ENCODE assay signal across 13 cellular contexts in the genomic region with DNA sequence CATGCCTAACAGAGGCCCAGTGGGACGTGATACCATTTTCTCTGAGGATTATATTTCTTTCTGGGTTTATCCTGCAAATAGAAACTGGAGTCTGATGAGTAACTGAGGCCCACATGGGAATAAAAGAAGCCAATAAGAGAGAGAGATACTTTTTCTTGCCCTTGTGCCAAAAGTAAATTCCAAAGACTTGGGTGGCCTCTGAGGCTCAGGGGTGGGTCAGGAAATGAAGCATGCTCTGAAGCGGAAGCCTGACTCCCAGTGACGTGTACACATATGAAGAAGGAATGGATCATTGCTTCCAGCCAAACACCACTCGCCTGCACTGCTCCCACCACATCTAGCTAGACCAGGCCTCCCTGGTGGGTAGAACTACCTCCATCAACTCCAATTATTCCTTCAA.
A peak's percentile ranks its signal among the peaks of the same experiment; 100 is the strongest.
DNase-seq lines count a peak whose midpoint lies in the region; ATAC-seq, FAIRE-seq and TF ChIP-seq lines count a peak whose summit lies in the region.
"Had no signal": no experiment of that assay in that cellular context is flagged by ENCODE, and none has a peak within 500 bp of the region (broad histone marks: within the 10 kb centered on the region; RNA-seq: fewer than 3 reads in every experiment).

No MANE protein-coding gene starts in this region.

- H3K9me3 Mint-ChIP-seq in chondrocyte (ENCODE audit: low read depth) = no peaks in the 10 kb centered on the region
- H3K9me3 Mint-ChIP-seq: activated CD4-positive, alpha-beta memory T cell treated with anti-CD3 and anti-CD28 coated beads, Interleukin-2, amount 10 ng/mL, durations not matched to agents 7 days and 5 days; natural killer cell treated with Interleukin-12 subunit alpha and Interleukin-12 subunit beta and Interleukin-15 and Interleukin-18, amount 100 ng/mL, for 72 hours had no signal

- peak overlapping the region; percentile 68 to 78 for H3K27ac ChIP-seq in A549
- H3K27ac ChIP-seq: tibial artery had no signal

- H3K4me3 ChIP-seq in A549 (no peak overlapping the region), kidney epithelial cell (ENCODE audit: low read depth, low read length) (no peak overlapping the region)
- H3K4me3 ChIP-seq: tibial artery had no signal

- H3K36me3 Mint-ChIP-seq in chondrocyte (ENCODE audit: low read depth) = no peaks in the 10 kb centered on the region
- H3K36me3 Mint-ChIP-seq: natural killer cell treated with Interleukin-12 subunit alpha and Interleukin-12 subunit beta and Interleukin-15 and Interleukin-18, amount 100 ng/mL, for 72 hours had no signal

- H3K4me2 ChIP-seq in A549 = no peak overlapping the region

- TF ChIP-seq CTCF in A549 (IDR thresholded peaks at IDR 0.05) (no peak), chondrocyte (IDR thresholded peaks at IDR 0.05) (no peak), kidney epithelial cell (IDR thresholded peaks at IDR 0.05; ENCODE audit: insufficient read depth, low read length, poor library complexity, severe bottlenecking) (no peak)

- no peak for FAIRE-seq in A549 (lab: Jason Lieb, UNC)

- H3K4me1 ChIP-seq in A549 = peaks cover 26% of the 10 kb centered on the region

- no peaks in the 10 kb centered on the region for H3K27me3 ChIP-seq in kidney epithelial cell (ENCODE audit: control insufficient read depth, insufficient read depth, low read length)
- H3K27me3 ChIP-seq: BE2C had no signal

- POLR2A ChIA-PET in A549 (lab: Yijun Ruan, JAX) = no interaction called here

- H3K4me3 Mint-ChIP-seq in chondrocyte (ENCODE audit: unreplicated experiment) = no peak overlapping the region
- H3K4me3 Mint-ChIP-seq: activated CD4-positive, alpha-beta memory T cell treated with anti-CD3 and anti-CD28 coated beads, Interleukin-2, amount 10 ng/mL, durations not matched to agents 7 days and 5 days; natural killer cell treated with Interleukin-12 subunit alpha and Interleukin-12 subunit beta and Interleukin-15 and Interleukin-18, amount 100 ng/mL, for 72 hours had no signal

- ATAC-seq in A549 = peak; percentile 23 to 68; a peak in 3 of 6 replicates

- H3K4me1 Mint-ChIP-seq in chondrocyte (ENCODE audit: low read depth) = peaks cover 32% of the 10 kb centered on the region
- H3K4me1 Mint-ChIP-seq: activated CD4-positive, alpha-beta memory T cell treated with anti-CD3 and anti-CD28 coated beads, Interleukin-2, amount 10 ng/mL, durations not matched to agents 7 days and 5 days had no signal

- CTCF ChIA-PET in A549 (lab: Yijun Ruan, JAX) = no interaction called here

- no peak for TF ChIP-seq POLR2A in A549 (IDR thresholded peaks at IDR 0.05; ENCODE audit: low read length)

- WGBS in A549 (ENCODE audit: missing lambda C conversion rate) = 21% methylated on average over 4 of the region's 4 CpGs

- TF ChIP-seq EP300 in A549 (IDR thresholded peaks at IDR 0.05) = peak in 1 of 2 experiments; percentile 54; a peak in 3 of 5 replicates

- peak in 1 of 2 experiments; percentile 72 for DNase-seq in A549 (ENCODE audit: low read depth in 1 of 2, low spot score in 1 of 2)
- DNase-seq in HT1080 (ENCODE audit: low read depth) = peak; percentile 98
- no peak for DNase-seq in chondrocyte (ENCODE audit: low spot score)
- peak; percentile 84 for DNase-seq in kidney epithelial cell (ENCODE audit: low read depth)
- DNase-seq in NCI-H1417 (lab: John Stamatoyannopoulos, UW) = no peak
- DNase-seq in DMS 273 treated with DMSO at 0.1 percent for 48 hours (lab: John Stamatoyannopoulos, UW) = no peak
- no peak for DNase-seq in foreskin melanocyte
- no peak for DNase-seq in activated naive CD4-positive, alpha-beta T cell (lab: John Stamatoyannopoulos, UW)
- DNase-seq: activated CD4-positive, alpha-beta memory T cell treated with anti-CD3 and anti-CD28 coated beads, Interleukin-2, amount 10 ng/mL, durations not matched to agents 7 days and 5 days; NCI-H446; tibial artery had no signal

- no peaks in the 10 kb centered on the region for H3K36me3 ChIP-seq in kidney epithelial cell (ENCODE audit: control insufficient read depth, insufficient read depth, low read length)
- H3K36me3 ChIP-seq: BE2C, tibial artery had no signal

- TF ChIP-seq RAD21 in A549 (conservative IDR thresholded peaks at IDR 0.05 in 1 of 2, IDR thresholded peaks at IDR 0.05 in 1 of 2) = 0 out of 5 replicates have a peak, but pooled peaks of 1 of the 2 experiments have one; percentile 14

- H3K27me3 Mint-ChIP-seq in chondrocyte (ENCODE audit: low read depth) = peaks cover 4% of the 10 kb centered on the region
- H3K27me3 Mint-ChIP-seq: activated CD4-positive, alpha-beta memory T cell treated with anti-CD3 and anti-CD28 coated beads, Interleukin-2, amount 10 ng/mL, durations not matched to agents 7 days and 5 days; natural killer cell treated with Interleukin-12 subunit alpha and Interleukin-12 subunit beta and Interleukin-15 and Interleukin-18, amount 100 ng/mL, for 72 hours had no signal

- H3K9me3 ChIP-seq in A549 = no peaks in the 10 kb centered on the region
- H3K9me3 ChIP-seq: BE2C, tibial artery had no signal

- peak overlapping the region; percentile 91 for H3K27ac Mint-ChIP-seq in chondrocyte (ENCODE audit: unreplicated experiment)
- H3K27ac Mint-ChIP-seq: activated CD4-positive, alpha-beta memory T cell treated with anti-CD3 and anti-CD28 coated beads, Interleukin-2, amount 10 ng/mL, durations not matched to agents 7 days and 5 days; natural killer cell treated with Interleukin-12 subunit alpha and Interleukin-12 subunit beta and Interleukin-15 and Interleukin-18, amount 100 ng/mL, for 72 hours had no signal

TF ChIP-seq in A549, 52 proteins besides CTCF, POLR2A, EP300 and RAD21:
- peak; percentile 40; the same call in 1 of the 2 replicates for TF ChIP-seq JUNB (IDR thresholded peaks at IDR 0.05)
- peak; percentile 20; the same call in 1 of the 2 replicates for TF ChIP-seq GATA3 (IDR thresholded peaks at IDR 0.05; ENCODE audit: borderline replicate concordance)
- TF ChIP-seq SREBF2 (IDR thresholded peaks at IDR 0.05) = no peak

Comparison
In these comparisons a context has a peak if more than half of its experiments do, and no peak if none do; other contexts are left out.
1. DNase-seq: peak in HT1080 (single experiment) and kidney epithelial cell (single experiment); none in chondrocyte (single experiment), NCI-H1417 (0 of 3), DMS 273 treated with DMSO at 0.1 percent for 48 hours (single experiment), foreskin melanocyte (single experiment) and activated naive CD4-positive, alpha-beta T cell (0 of 4).